1 cellular context compared by ENCODE assay signal in the genomic region with DNA sequence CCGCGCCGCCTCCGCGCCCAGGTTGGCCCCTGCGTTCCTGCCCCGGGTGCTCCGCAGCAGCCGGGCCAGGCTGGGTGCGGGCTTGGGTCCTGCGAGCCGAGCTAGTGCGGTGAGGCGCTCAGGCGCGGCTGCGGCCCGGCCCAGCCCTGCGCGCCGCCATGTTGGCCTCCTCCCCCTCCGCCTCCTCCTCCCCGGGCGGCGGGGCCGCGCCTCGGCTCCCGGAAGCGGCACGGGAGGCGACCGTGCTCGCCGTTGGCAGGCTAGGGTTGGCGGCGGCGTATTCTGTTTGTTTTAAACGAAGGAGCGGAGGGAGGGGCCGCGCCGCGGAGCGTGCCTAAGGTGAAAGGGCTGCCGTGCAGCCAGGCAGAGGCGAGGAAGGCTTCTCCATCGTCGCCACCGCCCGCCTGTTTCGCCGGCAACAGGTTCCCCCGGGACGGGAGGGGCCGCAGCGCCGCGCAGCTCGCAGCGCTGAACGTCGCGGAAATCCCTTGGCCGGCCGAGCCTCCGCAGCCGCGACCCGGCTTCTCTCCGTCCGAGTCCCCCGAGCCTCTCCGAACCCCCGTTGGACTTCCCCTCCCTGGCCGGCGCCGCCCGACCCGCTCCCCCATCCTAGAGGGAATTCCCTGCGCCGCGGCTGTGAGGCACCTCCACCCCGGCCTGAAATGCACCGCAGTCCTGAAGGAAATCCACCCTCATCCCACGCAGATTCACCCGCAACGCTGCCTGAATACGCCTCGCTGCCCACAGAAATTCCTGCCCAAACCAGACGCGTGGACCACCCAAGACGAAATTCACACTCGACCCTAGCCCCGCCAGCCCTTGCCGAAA.
TF ChIP-seq lines count a peak whose summit lies in the region.

A gene with protein sequence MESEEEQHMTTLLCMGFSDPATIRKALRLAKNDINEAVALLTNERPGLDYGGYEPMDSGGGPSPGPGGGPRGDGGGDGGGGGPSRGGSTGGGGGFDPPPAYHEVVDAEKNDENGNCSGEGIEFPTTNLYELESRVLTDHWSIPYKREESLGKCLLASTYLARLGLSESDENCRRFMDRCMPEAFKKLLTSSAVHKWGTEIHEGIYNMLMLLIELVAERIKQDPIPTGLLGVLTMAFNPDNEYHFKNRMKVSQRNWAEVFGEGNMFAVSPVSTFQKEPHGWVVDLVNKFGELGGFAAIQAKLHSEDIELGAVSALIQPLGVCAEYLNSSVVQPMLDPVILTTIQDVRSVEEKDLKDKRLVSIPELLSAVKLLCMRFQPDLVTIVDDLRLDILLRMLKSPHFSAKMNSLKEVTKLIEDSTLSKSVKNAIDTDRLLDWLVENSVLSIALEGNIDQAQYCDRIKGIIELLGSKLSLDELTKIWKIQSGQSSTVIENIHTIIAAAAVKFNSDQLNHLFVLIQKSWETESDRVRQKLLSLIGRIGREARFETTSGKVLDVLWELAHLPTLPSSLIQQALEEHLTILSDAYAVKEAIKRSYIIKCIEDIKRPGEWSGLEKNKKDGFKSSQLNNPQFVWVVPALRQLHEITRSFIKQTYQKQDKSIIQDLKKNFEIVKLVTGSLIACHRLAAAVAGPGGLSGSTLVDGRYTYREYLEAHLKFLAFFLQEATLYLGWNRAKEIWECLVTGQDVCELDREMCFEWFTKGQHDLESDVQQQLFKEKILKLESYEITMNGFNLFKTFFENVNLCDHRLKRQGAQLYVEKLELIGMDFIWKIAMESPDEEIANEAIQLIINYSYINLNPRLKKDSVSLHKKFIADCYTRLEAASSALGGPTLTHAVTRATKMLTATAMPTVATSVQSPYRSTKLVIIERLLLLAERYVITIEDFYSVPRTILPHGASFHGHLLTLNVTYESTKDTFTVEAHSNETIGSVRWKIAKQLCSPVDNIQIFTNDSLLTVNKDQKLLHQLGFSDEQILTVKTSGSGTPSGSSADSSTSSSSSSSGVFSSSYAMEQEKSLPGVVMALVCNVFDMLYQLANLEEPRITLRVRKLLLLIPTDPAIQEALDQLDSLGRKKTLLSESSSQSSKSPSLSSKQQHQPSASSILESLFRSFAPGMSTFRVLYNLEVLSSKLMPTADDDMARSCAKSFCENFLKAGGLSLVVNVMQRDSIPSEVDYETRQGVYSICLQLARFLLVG (N-terminal part only) (minus strand): TSS at position 171 of the 828 bp plus-strand sequence. CDS start 251 bp downstream, outside the sequence.

TF ChIP-seq in K562, 482 proteins besides CTCF, POLR2A, EP300 and RAD21 (continued from another document and continues in another):
- TF ChIP-seq, protein P1, sequence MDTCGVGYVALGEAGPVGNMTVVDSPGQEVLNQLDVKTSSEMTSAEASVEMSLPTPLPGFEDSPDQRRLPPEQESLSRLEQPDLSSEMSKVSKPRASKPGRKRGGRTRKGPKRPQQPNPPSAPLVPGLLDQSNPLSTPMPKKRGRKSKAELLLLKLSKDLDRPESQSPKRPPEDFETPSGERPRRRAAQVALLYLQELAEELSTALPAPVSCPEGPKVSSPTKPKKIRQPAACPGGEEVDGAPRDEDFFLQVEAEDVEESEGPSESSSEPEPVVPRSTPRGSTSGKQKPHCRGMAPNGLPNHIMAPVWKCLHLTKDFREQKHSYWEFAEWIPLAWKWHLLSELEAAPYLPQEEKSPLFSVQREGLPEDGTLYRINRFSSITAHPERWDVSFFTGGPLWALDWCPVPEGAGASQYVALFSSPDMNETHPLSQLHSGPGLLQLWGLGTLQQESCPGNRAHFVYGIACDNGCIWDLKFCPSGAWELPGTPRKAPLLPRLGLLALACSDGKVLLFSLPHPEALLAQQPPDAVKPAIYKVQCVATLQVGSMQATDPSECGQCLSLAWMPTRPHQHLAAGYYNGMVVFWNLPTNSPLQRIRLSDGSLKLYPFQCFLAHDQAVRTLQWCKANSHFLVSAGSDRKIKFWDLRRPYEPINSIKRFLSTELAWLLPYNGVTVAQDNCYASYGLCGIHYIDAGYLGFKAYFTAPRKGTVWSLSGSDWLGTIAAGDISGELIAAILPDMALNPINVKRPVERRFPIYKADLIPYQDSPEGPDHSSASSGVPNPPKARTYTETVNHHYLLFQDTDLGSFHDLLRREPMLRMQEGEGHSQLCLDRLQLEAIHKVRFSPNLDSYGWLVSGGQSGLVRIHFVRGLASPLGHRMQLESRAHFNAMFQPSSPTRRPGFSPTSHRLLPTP (IDR thresholded peaks at IDR 0.05; ENCODE audit: borderline replicate concordance, extremely low read depth, insufficient read length): no peak
- TF ChIP-seq, protein P2, sequence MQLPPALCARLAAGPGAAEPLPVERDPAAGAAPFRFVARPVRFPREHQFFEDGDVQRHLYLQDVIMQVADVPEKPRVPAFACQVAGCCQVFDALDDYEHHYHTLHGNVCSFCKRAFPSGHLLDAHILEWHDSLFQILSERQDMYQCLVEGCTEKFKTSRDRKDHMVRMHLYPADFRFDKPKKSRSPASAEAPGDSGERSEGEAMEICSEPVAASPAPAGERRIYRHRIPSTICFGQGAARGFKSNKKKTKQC (CRISPR knock-in tag; IDR thresholded peaks at IDR 0.05): no peak
- TF ChIP-seq, protein P3, sequence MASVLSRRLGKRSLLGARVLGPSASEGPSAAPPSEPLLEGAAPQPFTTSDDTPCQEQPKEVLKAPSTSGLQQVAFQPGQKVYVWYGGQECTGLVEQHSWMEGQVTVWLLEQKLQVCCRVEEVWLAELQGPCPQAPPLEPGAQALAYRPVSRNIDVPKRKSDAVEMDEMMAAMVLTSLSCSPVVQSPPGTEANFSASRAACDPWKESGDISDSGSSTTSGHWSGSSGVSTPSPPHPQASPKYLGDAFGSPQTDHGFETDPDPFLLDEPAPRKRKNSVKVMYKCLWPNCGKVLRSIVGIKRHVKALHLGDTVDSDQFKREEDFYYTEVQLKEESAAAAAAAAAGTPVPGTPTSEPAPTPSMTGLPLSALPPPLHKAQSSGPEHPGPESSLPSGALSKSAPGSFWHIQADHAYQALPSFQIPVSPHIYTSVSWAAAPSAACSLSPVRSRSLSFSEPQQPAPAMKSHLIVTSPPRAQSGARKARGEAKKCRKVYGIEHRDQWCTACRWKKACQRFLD (CRISPR knock-in tag; IDR thresholded peaks at IDR 0.05): 0 out of 2 replicates have a peak, but pooled peaks have one; percentile 1
- TF ChIP-seq, protein P4, sequence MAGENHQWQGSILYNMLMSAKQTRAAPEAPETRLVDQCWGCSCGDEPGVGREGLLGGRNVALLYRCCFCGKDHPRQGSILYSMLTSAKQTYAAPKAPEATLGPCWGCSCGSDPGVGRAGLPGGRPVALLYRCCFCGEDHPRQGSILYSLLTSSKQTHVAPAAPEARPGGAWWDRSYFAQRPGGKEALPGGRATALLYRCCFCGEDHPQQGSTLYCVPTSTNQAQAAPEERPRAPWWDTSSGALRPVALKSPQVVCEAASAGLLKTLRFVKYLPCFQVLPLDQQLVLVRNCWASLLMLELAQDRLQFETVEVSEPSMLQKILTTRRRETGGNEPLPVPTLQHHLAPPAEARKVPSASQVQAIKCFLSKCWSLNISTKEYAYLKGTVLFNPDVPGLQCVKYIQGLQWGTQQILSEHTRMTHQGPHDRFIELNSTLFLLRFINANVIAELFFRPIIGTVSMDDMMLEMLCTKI (IDR thresholded peaks at IDR 0.05; ENCODE audit: partially characterized antibody): no peak
- peak; percentile 12 for TF ChIP-seq MEIS2 (IDR thresholded peaks at IDR 0.05; ENCODE audit: partially characterized antibody)
- no peak for TF ChIP-seq CREB1 (IDR thresholded peaks at IDR 0.05)
- TF ChIP-seq CREB1 (CRISPR knock-in tag; IDR thresholded peaks at IDR 0.05): no peak
- TF ChIP-seq, protein P5, sequence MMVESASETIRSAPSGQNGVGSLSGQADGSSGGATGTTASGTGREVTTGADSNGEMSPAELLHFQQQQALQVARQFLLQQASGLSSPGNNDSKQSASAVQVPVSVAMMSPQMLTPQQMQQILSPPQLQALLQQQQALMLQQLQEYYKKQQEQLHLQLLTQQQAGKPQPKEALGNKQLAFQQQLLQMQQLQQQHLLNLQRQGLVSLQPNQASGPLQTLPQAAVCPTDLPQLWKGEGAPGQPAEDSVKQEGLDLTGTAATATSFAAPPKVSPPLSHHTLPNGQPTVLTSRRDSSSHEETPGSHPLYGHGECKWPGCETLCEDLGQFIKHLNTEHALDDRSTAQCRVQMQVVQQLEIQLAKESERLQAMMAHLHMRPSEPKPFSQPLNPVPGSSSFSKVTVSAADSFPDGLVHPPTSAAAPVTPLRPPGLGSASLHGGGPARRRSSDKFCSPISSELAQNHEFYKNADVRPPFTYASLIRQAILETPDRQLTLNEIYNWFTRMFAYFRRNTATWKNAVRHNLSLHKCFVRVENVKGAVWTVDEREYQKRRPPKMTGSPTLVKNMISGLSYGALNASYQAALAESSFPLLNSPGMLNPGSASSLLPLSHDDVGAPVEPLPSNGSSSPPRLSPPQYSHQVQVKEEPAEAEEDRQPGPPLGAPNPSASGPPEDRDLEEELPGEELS (CRISPR knock-in tag; IDR thresholded peaks at IDR 0.05; ENCODE audit: borderline replicate concordance): no peak
- no peak for TF ChIP-seq ZNF23 (CRISPR knock-in tag; IDR thresholded peaks at IDR 0.05)
- TF ChIP-seq PURB (CRISPR knock-in tag; IDR thresholded peaks at IDR 0.05; ENCODE audit: low read depth): no peak
- TF ChIP-seq SLC30A9 (CRISPR knock-in tag; IDR thresholded peaks at IDR 0.05): no peak
- TF ChIP-seq ZSCAN29 (IDR thresholded peaks at IDR 0.05): no peak
- no peak for TF ChIP-seq ZNF57 (CRISPR knock-in tag; IDR thresholded peaks at IDR 0.05)
- TF ChIP-seq SIRT6 (IDR thresholded peaks at IDR 0.05; ENCODE audit: low read depth, low read length): no peak
- TF ChIP-seq TSC22D4 (tag; IDR thresholded peaks at IDR 0.05): no peak
- TF ChIP-seq MCM3 (IDR thresholded peaks at IDR 0.05): no peak
- TF ChIP-seq, protein P6, sequence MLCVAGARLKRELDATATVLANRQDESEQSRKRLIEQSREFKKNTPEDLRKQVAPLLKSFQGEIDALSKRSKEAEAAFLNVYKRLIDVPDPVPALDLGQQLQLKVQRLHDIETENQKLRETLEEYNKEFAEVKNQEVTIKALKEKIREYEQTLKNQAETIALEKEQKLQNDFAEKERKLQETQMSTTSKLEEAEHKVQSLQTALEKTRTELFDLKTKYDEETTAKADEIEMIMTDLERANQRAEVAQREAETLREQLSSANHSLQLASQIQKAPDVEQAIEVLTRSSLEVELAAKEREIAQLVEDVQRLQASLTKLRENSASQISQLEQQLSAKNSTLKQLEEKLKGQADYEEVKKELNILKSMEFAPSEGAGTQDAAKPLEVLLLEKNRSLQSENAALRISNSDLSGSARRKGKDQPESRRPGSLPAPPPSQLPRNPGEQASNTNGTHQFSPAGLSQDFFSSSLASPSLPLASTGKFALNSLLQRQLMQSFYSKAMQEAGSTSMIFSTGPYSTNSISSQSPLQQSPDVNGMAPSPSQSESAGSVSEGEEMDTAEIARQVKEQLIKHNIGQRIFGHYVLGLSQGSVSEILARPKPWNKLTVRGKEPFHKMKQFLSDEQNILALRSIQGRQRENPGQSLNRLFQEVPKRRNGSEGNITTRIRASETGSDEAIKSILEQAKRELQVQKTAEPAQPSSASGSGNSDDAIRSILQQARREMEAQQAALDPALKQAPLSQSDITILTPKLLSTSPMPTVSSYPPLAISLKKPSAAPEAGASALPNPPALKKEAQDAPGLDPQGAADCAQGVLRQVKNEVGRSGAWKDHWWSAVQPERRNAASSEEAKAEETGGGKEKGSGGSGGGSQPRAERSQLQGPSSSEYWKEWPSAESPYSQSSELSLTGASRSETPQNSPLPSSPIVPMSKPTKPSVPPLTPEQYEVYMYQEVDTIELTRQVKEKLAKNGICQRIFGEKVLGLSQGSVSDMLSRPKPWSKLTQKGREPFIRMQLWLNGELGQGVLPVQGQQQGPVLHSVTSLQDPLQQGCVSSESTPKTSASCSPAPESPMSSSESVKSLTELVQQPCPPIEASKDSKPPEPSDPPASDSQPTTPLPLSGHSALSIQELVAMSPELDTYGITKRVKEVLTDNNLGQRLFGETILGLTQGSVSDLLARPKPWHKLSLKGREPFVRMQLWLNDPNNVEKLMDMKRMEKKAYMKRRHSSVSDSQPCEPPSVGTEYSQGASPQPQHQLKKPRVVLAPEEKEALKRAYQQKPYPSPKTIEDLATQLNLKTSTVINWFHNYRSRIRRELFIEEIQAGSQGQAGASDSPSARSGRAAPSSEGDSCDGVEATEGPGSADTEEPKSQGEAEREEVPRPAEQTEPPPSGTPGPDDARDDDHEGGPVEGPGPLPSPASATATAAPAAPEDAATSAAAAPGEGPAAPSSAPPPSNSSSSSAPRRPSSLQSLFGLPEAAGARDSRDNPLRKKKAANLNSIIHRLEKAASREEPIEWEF (CRISPR knock-in tag; IDR thresholded peaks at IDR 0.05): no peak
- TF ChIP-seq NR4A1 (CRISPR knock-in tag; IDR thresholded peaks at IDR 0.05): no peak
- TF ChIP-seq NR4A1 (tag; IDR thresholded peaks at IDR 0.05): no peak
- TF ChIP-seq, protein P7, sequence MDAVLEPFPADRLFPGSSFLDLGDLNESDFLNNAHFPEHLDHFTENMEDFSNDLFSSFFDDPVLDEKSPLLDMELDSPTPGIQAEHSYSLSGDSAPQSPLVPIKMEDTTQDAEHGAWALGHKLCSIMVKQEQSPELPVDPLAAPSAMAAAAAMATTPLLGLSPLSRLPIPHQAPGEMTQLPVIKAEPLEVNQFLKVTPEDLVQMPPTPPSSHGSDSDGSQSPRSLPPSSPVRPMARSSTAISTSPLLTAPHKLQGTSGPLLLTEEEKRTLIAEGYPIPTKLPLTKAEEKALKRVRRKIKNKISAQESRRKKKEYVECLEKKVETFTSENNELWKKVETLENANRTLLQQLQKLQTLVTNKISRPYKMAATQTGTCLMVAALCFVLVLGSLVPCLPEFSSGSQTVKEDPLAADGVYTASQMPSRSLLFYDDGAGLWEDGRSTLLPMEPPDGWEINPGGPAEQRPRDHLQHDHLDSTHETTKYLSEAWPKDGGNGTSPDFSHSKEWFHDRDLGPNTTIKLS (IDR thresholded peaks at IDR 0.05; ENCODE audit: borderline replicate concordance, low read depth): no peak; the same call in 1 of the 2 replicates
- TF ChIP-seq, protein P8, sequence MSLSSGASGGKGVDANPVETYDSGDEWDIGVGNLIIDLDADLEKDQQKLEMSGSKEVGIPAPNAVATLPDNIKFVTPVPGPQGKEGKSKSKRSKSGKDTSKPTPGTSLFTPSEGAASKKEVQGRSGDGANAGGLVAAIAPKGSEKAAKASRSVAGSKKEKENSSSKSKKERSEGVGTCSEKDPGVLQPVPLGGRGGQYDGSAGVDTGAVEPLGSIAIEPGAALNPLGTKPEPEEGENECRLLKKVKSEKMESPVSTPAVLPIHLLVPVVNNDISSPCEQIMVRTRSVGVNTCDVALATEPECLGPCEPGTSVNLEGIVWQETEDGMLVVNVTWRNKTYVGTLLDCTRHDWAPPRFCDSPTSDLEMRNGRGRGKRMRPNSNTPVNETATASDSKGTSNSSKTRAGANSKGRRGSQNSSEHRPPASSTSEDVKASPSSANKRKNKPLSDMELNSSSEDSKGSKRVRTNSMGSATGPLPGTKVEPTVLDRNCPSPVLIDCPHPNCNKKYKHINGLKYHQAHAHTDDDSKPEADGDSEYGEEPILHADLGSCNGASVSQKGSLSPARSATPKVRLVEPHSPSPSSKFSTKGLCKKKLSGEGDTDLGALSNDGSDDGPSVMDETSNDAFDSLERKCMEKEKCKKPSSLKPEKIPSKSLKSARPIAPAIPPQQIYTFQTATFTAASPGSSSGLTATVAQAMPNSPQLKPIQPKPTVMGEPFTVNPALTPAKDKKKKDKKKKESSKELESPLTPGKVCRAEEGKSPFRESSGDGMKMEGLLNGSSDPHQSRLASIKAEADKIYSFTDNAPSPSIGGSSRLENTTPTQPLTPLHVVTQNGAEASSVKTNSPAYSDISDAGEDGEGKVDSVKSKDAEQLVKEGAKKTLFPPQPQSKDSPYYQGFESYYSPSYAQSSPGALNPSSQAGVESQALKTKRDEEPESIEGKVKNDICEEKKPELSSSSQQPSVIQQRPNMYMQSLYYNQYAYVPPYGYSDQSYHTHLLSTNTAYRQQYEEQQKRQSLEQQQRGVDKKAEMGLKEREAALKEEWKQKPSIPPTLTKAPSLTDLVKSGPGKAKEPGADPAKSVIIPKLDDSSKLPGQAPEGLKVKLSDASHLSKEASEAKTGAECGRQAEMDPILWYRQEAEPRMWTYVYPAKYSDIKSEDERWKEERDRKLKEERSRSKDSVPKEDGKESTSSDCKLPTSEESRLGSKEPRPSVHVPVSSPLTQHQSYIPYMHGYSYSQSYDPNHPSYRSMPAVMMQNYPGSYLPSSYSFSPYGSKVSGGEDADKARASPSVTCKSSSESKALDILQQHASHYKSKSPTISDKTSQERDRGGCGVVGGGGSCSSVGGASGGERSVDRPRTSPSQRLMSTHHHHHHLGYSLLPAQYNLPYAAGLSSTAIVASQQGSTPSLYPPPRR (CRISPR knock-in tag; IDR thresholded peaks at IDR 0.05; ENCODE audit: borderline replicate concordance): no peak
- no peak for TF ChIP-seq ZBTB8A (IDR thresholded peaks at IDR 0.05; ENCODE audit: partially characterized antibody)
